In the genomic region with DNA sequence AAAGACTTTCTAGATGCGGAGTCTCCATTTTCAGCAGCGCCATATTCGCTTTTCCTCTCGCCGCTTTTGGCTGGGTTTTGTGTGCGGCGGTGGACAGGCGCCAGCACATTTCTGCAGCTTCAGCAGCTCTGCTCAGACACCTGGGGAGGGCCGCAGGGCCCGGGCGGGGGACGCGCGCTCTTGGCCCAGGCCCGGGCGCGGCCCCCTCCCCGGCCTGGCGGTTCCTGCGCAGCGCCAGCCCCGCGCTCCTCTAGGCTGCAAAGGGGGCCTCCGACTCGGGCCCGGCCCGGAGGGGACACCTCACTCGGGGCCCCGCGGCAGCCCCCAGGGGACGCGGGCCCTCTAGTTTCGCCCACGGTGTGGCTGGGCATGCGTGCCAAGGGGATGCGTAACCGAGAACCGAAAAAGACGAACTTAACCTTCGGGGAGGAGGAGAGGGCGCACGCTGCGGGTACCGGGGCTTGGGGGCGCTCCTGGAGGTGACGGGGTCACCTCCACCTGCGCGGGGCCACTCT, we compare ENCODE assay signal across 9 cellular contexts. TPM values are rescaled to one million over a fixed set of nuclear protein-coding genes. Genes with fewer than 3 reads are reported as not detected.
DNase-seq lines count a peak whose midpoint lies in the region; ATAC-seq and TF ChIP-seq lines count a peak whose summit lies in the region.
"Had no signal": no experiment of that assay in that cellular context is flagged by ENCODE, and none has a peak within 500 bp of the region (broad histone marks: within the 10 kb centered on the region; RNA-seq: fewer than 3 reads in every experiment).

No MANE protein-coding gene starts in this region.

- H3K9ac ChIP-seq in mucosa of rectum (ENCODE audit: low read depth in 1 of 2, low read length in 2 of 2): peak overlapping the region; percentile 71 to 84

- peak; percentile 46 for DNase-seq in activated CD8-positive, alpha-beta T cell treated with anti-CD3 and anti-CD28 coated beads, Interleukin-2, amount 10 ng/mL, durations not matched to agents 7 days and 5 days
- peak; percentile 29 for DNase-seq in epithelial cell of esophagus (ENCODE audit: low read depth)
- DNase-seq in stimulated activated effector memory CD8-positive, alpha-beta T cell treated with anti-CD3 and anti-CD28 coated beads, Interleukin-12 subunit alpha, Interleukin-12 subunit beta, amount 100 ng/mL, for 72 hours (ENCODE audit: low spot score in 2 of 2): peak; percentile 64 to 87
- DNase-seq in NCI-H1930 (lab: John Stamatoyannopoulos, UW): no peak

- peak overlapping the region; percentile 95 for H3K27ac Mint-ChIP-seq in activated CD8-positive, alpha-beta T cell treated with anti-CD3 and anti-CD28 coated beads, Interleukin-2, amount 10 ng/mL, durations not matched to agents 7 days and 5 days
- H3K27ac Mint-ChIP-seq in stimulated activated effector memory CD8-positive, alpha-beta T cell treated with anti-CD3 and anti-CD28 coated beads, Interleukin-12 subunit alpha, Interleukin-12 subunit beta, amount 100 ng/mL, for 72 hours: peak overlapping the region; percentile 100

- TF ChIP-seq CTCF in C4-2B (conservative IDR thresholded peaks at IDR 0.05): no peak
- no peak for TF ChIP-seq CTCF in epithelial cell of esophagus (IDR thresholded peaks at IDR 0.05; ENCODE audit: insufficient read depth, low read depth, low read length, missing control alignments)

- H3K9me3 ChIP-seq in mucosa of rectum (ENCODE audit: control insufficient read depth in 2 of 2, low read length in 2 of 2): no peaks in the 10 kb centered on the region

- H3K27ac ChIP-seq in C4-2B: peak overlapping the region; percentile 72
- H3K27ac ChIP-seq in mucosa of rectum (ENCODE audit: low read depth in 2 of 2, low read length in 2 of 2): peak overlapping the region; percentile 89 to 90

- H3K4me3 ChIP-seq in epithelial cell of esophagus (ENCODE audit: low read length) (peak overlapping the region; percentile 68), mucosa of rectum (ENCODE audit: low read length in 2 of 2) (peak overlapping the region; percentile 59 to 91)

- H3K27me3 ChIP-seq in mucosa of rectum (ENCODE audit: control insufficient read depth in 2 of 2, insufficient read depth in 2 of 2, low read length in 2 of 2): peaks cover 0 to 14% of the 10 kb centered on the region in 2 donors

- H3K4me3 Mint-ChIP-seq in activated CD8-positive, alpha-beta T cell treated with anti-CD3 and anti-CD28 coated beads, Interleukin-2, amount 10 ng/mL, durations not matched to agents 7 days and 5 days: peak overlapping the region; percentile 88
- peak overlapping the region; percentile 93 for H3K4me3 Mint-ChIP-seq in stimulated activated effector memory CD8-positive, alpha-beta T cell treated with anti-CD3 and anti-CD28 coated beads, Interleukin-12 subunit alpha, Interleukin-12 subunit beta, amount 100 ng/mL, for 72 hours

- CTCF ChIA-PET in activated CD8-positive, alpha-beta T cell treated with anti-CD3 and anti-CD28 coated beads, Interleukin-2, amount 10 ng/mL, durations not matched to agents 7 days and 5 days (lab: Charles Lee): no interaction called here

- POLR2A ChIA-PET in activated CD8-positive, alpha-beta T cell treated with anti-CD3 and anti-CD28 coated beads, Interleukin-2, amount 10 ng/mL, durations not matched to agents 7 days and 5 days (lab: Charles Lee): interaction anchor here (0.7 to 2.8 kb wide), 2 partner anchors 63 to 402 kb away, joined by 3 to 14 read pairs; a partner anchor contains a TSS

- peaks cover 6% of the 10 kb centered on the region for H3K36me3 Mint-ChIP-seq in activated CD8-positive, alpha-beta T cell treated with anti-CD3 and anti-CD28 coated beads, Interleukin-2, amount 10 ng/mL, durations not matched to agents 7 days and 5 days (ENCODE audit: low read depth)
- H3K36me3 Mint-ChIP-seq in stimulated activated effector memory CD8-positive, alpha-beta T cell treated with anti-CD3 and anti-CD28 coated beads, Interleukin-12 subunit alpha, Interleukin-12 subunit beta, amount 100 ng/mL, for 72 hours: peaks cover 20% of the 10 kb centered on the region

- ATAC-seq in GM19397 (IDR thresholded peaks at IDR 0.05; ENCODE audit: unreplicated experiment): peak; percentile 66
- ATAC-seq in HG03521 (IDR thresholded peaks at IDR 0.05; ENCODE audit: unreplicated experiment): peak; percentile 49
- ATAC-seq in activated CD8-positive, alpha-beta T cell treated with anti-CD3 and anti-CD28 coated beads, Interleukin-2, amount 10 ng/mL, durations not matched to agents 7 days and 5 days: peak; percentile 54
- ATAC-seq in stimulated activated effector memory CD8-positive, alpha-beta T cell treated with anti-CD3 and anti-CD28 coated beads, Interleukin-12 subunit alpha, Interleukin-12 subunit beta, amount 100 ng/mL, for 72 hours: peak; percentile 89

- H3K4me1 ChIP-seq in mucosa of rectum (ENCODE audit: control insufficient read depth in 2 of 2, insufficient read depth in 2 of 2, low read length in 2 of 2): peaks cover 0 to 3% of the 10 kb centered on the region in 2 donors

- no peaks in the 10 kb centered on the region for H3K36me3 ChIP-seq in mucosa of rectum (ENCODE audit: control insufficient read depth in 2 of 2, insufficient read depth in 2 of 2, low read length in 2 of 2)

- H3K27me3 Mint-ChIP-seq in activated CD8-positive, alpha-beta T cell treated with anti-CD3 and anti-CD28 coated beads, Interleukin-2, amount 10 ng/mL, durations not matched to agents 7 days and 5 days (ENCODE audit: low read depth): peaks cover 12% of the 10 kb centered on the region

- no peaks in the 10 kb centered on the region for H3K9me3 Mint-ChIP-seq in activated CD8-positive, alpha-beta T cell treated with anti-CD3 and anti-CD28 coated beads, Interleukin-2, amount 10 ng/mL, durations not matched to agents 7 days and 5 days (ENCODE audit: insufficient read depth)
- no peaks in the 10 kb centered on the region for H3K9me3 Mint-ChIP-seq in stimulated activated effector memory CD8-positive, alpha-beta T cell treated with anti-CD3 and anti-CD28 coated beads, Interleukin-12 subunit alpha, Interleukin-12 subunit beta, amount 100 ng/mL, for 72 hours

- H3K4me1 Mint-ChIP-seq in activated CD8-positive, alpha-beta T cell treated with anti-CD3 and anti-CD28 coated beads, Interleukin-2, amount 10 ng/mL, durations not matched to agents 7 days and 5 days (ENCODE audit: low read depth): peaks cover 35% of the 10 kb centered on the region
- H3K4me1 Mint-ChIP-seq in stimulated activated effector memory CD8-positive, alpha-beta T cell treated with anti-CD3 and anti-CD28 coated beads, Interleukin-12 subunit alpha, Interleukin-12 subunit beta, amount 100 ng/mL, for 72 hours: peaks cover 9% of the 10 kb centered on the region

RNA-seq across cellular contexts. Expression of a gene that starts 34.5 kb away (rescaled TPM):
- total RNA-seq in activated CD8-positive, alpha-beta T cell treated with anti-CD3 and anti-CD28 coated beads, Interleukin-2, amount 10 ng/mL, durations not matched to agents 7 days and 5 days: not detected
- total RNA-seq: NCI-H460 had no signal

Comparison
In these comparisons a context has a peak if more than half of its experiments do, and no peak if none do; other contexts are left out.
1. DNase-seq: peak in activated CD8-positive, alpha-beta T cell treated with anti-CD3 and anti-CD28 coated beads, Interleukin-2, amount 10 ng/mL, durations not matched to agents 7 days and 5 days (single experiment), epithelial cell of esophagus (single experiment) and stimulated activated effector memory CD8-positive, alpha-beta T cell treated with anti-CD3 and anti-CD28 coated beads, Interleukin-12 subunit alpha, Interleukin-12 subunit beta, amount 100 ng/mL, for 72 hours (2 of 2); none in NCI-H1930 (0 of 2).
2. Peak in every context shown above with its lines, with median percentiles within 50 percentile points of each other: ATAC-seq.